In the genomic region with DNA sequence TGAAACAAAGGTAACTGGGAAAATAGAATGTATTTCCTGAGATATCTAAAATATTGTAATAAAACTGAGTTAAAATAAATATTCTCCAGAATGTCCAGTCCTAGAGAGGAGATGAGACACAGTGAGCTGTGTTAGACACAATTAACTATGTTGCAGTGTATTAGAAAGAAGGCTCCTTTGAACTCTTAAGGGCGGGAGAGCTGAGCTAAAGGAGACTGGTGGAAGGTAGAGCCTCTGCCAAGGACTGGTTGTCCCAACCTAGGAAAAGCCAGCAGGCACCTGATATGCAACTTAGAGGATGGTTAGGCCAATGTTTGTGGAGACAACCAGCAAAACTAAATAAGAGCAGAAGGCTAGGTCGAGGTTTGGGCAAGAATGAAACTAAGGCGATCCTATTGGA, we compare ENCODE assay signal across 30 cellular contexts. TPM values are rescaled to one million over a fixed set of nuclear protein-coding genes. Genes with fewer than 3 reads are reported as not detected.
A peak's percentile ranks its signal among the peaks of the same experiment; 100 is the strongest.
DNase-seq lines count a peak whose midpoint lies in the region; ATAC-seq, FAIRE-seq and TF ChIP-seq lines count a peak whose summit lies in the region.
"Had no signal": no experiment of that assay in that cellular context is flagged by ENCODE, and none has a peak within 500 bp of the region (broad histone marks: within the 10 kb centered on the region; RNA-seq: fewer than 3 reads in every experiment).

No MANE protein-coding gene starts in this region.

- 67 to 74% methylated on average over 3 of the region's 3 CpGs for WGBS in pancreas, 2 donors

- H3K36me3 ChIP-seq in left ventricle myocardium inferior (no peaks in the 10 kb centered on the region), pancreas (no peaks in the 10 kb centered on the region)
- H3K36me3 ChIP-seq: MG63 had no signal

- ATAC-seq in Right ventricle myocardium inferior, result peak; percentile 77
- peak in 3 of 4 donors; percentile 38 to 57 (median 51) for ATAC-seq in pancreas
- no peak for ATAC-seq in GM18861 (IDR thresholded peaks at IDR 0.05; ENCODE audit: unreplicated experiment)
- ATAC-seq: GM23338 had no signal

- H3K4me1 ChIP-seq in left ventricle myocardium inferior, result peaks cover 10% of the 10 kb centered on the region
- H3K4me1 ChIP-seq in pancreas, result peaks cover 0 to 10% (median 9%) of the 10 kb centered on the region in 3 donors

- H3K9me3 ChIP-seq in left ventricle myocardium inferior (replicated peaks) (no peaks in the 10 kb centered on the region), pancreas (no peaks in the 10 kb centered on the region)
- H3K9me3 ChIP-seq: MG63 had no signal

- no peak overlapping the region for H3K27ac Mint-ChIP-seq in activated CD4-positive, alpha-beta T cell treated with anti-CD3 and anti-CD28 coated beads, Interleukin-2, amount 10 ng/mL, durations not matched to agents 24 days and 14 days
- H3K27ac Mint-ChIP-seq: CD4-positive, CD25-positive, alpha-beta regulatory T cell; GM23338; H9; HFFc6 had no signal

- H3K27me3 ChIP-seq in left ventricle myocardium inferior (ENCODE audit: low read depth) (no peaks in the 10 kb centered on the region), pancreas (peaks cover 0 to 10% (median 0%) of the 10 kb centered on the region in 4 donors)
- H3K27me3 ChIP-seq: MG63 had no signal

- intact Hi-C loops in Right ventricle myocardium inferior (cut with DNase I) (no loop called here), cardiac septum (cut with DNase I) (no loop called here), left ventricle myocardium inferior (cut with micrococcal nuclease) (no loop called here), pancreas (cut with DNase I) (no loop called here)
- intact Hi-C loops in activated CD4-positive, alpha-beta T cell treated with anti-CD3 and anti-CD28 coated beads, Interleukin-2, amount 10 ng/mL, durations not matched to agents 24 days and 14 days (cut with micrococcal nuclease), result no loop called here

- no peaks in the 10 kb centered on the region for H3K4me1 Mint-ChIP-seq in activated CD4-positive, alpha-beta T cell treated with anti-CD3 and anti-CD28 coated beads, Interleukin-2, amount 10 ng/mL, durations not matched to agents 24 days and 14 days
- H3K4me1 Mint-ChIP-seq: CD4-positive, CD25-positive, alpha-beta regulatory T cell; GM23338; H9 had no signal

- no peak overlapping the region for H3K4me3 Mint-ChIP-seq in activated CD4-positive, alpha-beta T cell treated with anti-CD3 and anti-CD28 coated beads, Interleukin-2, amount 10 ng/mL, durations not matched to agents 24 days and 14 days
- H3K4me3 Mint-ChIP-seq: CD4-positive, CD25-positive, alpha-beta regulatory T cell; GM23338; H9; HFFc6 had no signal

- DNase-seq in Right ventricle myocardium inferior (ENCODE audit: missing footprints) (no peak), cardiac septum (ENCODE audit: low spot score) (no peak), left ventricle myocardium inferior (no peak), pancreas (no peak), OCI-M2 (lab: John Stamatoyannopoulos, UW; ENCODE audit: unreplicated experiment) (no peak), globus pallidus (ENCODE audit: low spot score) (no peak)
- no peak for DNase-seq in activated CD4-positive, alpha-beta T cell treated with anti-CD3 and anti-CD28 coated beads, Interleukin-2, amount 10 ng/mL, durations not matched to agents 24 days and 14 days
- DNase-seq: 8988T; CD4-positive, CD25-positive, alpha-beta regulatory T cell; COR-L47; DMS53; H9; HFFc6; IMR-90; KG1; MG63; NCI-H1105 treated with DMSO at 0.1 percent for 48 hours; NCI-H146; NCI-H1930; NCI-H446; NCI-H524 treated with DMSO at 0.1 percent for 48 hours; NCI-H774; PC-3; SHP77 had no signal

- H3K27ac ChIP-seq in left ventricle myocardium inferior (replicated peaks) (peak overlapping the region; percentile 84), pancreas (peak overlapping the region in 2 of 4 donors; percentile 70 to 71)

- no peak for TF ChIP-seq CTCF in left ventricle myocardium inferior (IDR thresholded peaks at IDR 0.05; ENCODE audit: borderline replicate concordance)
- no peak for TF ChIP-seq CTCF in pancreas (IDR thresholded peaks at IDR 0.05)

- no peaks in the 10 kb centered on the region for H3K36me3 Mint-ChIP-seq in activated CD4-positive, alpha-beta T cell treated with anti-CD3 and anti-CD28 coated beads, Interleukin-2, amount 10 ng/mL, durations not matched to agents 24 days and 14 days (ENCODE audit: low read depth)
- H3K36me3 Mint-ChIP-seq: CD4-positive, CD25-positive, alpha-beta regulatory T cell had no signal

- no peak for FAIRE-seq in pancreas (lab: Jason Lieb, UNC)
- FAIRE-seq: GM18507 had no signal

- no peaks in the 10 kb centered on the region for H3K27me3 Mint-ChIP-seq in activated CD4-positive, alpha-beta T cell treated with anti-CD3 and anti-CD28 coated beads, Interleukin-2, amount 10 ng/mL, durations not matched to agents 24 days and 14 days

- H3K4me3 ChIP-seq in left ventricle myocardium inferior (peak overlapping the region; percentile 62), pancreas (no peak overlapping the region)
- H3K4me3 ChIP-seq: GM23338, MG63 had no signal

- no peaks in the 10 kb centered on the region for H3K9me3 Mint-ChIP-seq in activated CD4-positive, alpha-beta T cell treated with anti-CD3 and anti-CD28 coated beads, Interleukin-2, amount 10 ng/mL, durations not matched to agents 24 days and 14 days
- H3K9me3 Mint-ChIP-seq: CD4-positive, CD25-positive, alpha-beta regulatory T cell; GM23338; HFFc6 had no signal

RNA-seq across cellular contexts. Expression of gene ASB11, which starts 4.3 kb away (rescaled TPM):
- total RNA-seq in Right ventricle myocardium inferior (85.9 TPM), cardiac septum (60.8 TPM), left ventricle myocardium inferior (116 TPM), pancreas (under 1 TPM in 2 of 6 donors, not detected in 4; 0.09 to 0.22 TPM)
- not detected for polyA plus RNA-seq in pancreas
- not detected in 2 replicates for total RNA-seq in activated CD4-positive, alpha-beta T cell treated with anti-CD3 and anti-CD28 coated beads, Interleukin-2, amount 10 ng/mL, durations not matched to agents 24 days and 14 days
- total RNA-seq: Daoy, G401, GM23338, H9, HFFc6, IMR-90, PC-3 had no signal
- polyA plus RNA-seq: BJ; CD4-positive, CD25-positive, alpha-beta regulatory T cell; GM23338; IMR-90 had no signal

RNA-seq across cellular contexts. Expression of gene PIGA, which starts 24.2 kb away (rescaled TPM):
- total RNA-seq in Right ventricle myocardium inferior (3.8 TPM), cardiac septum (6.8 TPM), left ventricle myocardium inferior (3.8 TPM), pancreas (10 to 100 TPM in 2 of 6 donors, 1 to 10 TPM in 4; 4.0 to 12.1 (median 9.1) TPM)
- polyA plus RNA-seq in pancreas, result 10 to 100 TPM in 1 of 2 donors, 1 to 10 TPM in 1; 6.0 to 14.7 TPM
- 29.4 and 33.9 TPM in 2 replicates for total RNA-seq in activated CD4-positive, alpha-beta T cell treated with anti-CD3 and anti-CD28 coated beads, Interleukin-2, amount 10 ng/mL, durations not matched to agents 24 days and 14 days

RNA-seq across cellular contexts. Expression of gene ASB9, which starts 41.2 kb away (rescaled TPM):
- total RNA-seq in Right ventricle myocardium inferior (1.5 TPM), cardiac septum (0.46 TPM), left ventricle myocardium inferior (1.3 TPM), pancreas (1 to 10 TPM; 1.5 to 7.8 (median 2.3) TPM)
- 10 to 100 TPM in 1 of 2 donors, 1 to 10 TPM in 1; 5.7 to 41.7 TPM for polyA plus RNA-seq in pancreas
- 0.24 and 0.33 TPM in 2 replicates for total RNA-seq in activated CD4-positive, alpha-beta T cell treated with anti-CD3 and anti-CD28 coated beads, Interleukin-2, amount 10 ng/mL, durations not matched to agents 24 days and 14 days
- total RNA-seq: CD4-positive, CD25-positive, alpha-beta regulatory T cell; G401; H9 had no signal

Comparison
In these comparisons a context has a peak if more than half of its experiments do, and no peak if none do; other contexts are left out.
1. RNA of gene ASB11, which starts 4.3 kb away (total RNA-seq): 116 TPM in left ventricle myocardium inferior (single experiment), 85.9 TPM in Right ventricle myocardium inferior (single experiment) and 60.8 TPM in cardiac septum (single experiment); 0.09 to 0.22 TPM in pancreas and not detected in activated CD4-positive, alpha-beta T cell treated with anti-CD3 and anti-CD28 coated beads, Interleukin-2, amount 10 ng/mL, durations not matched to agents 24 days and 14 days; every median in the first group is over 10 times any median in the second.